Comparison of ENCODE assay signal across 10 cellular contexts in genomic region chr12:88471641-88472040, GRCh38.
A peak's percentile ranks its signal among the peaks of the same experiment; 100 is the strongest.
DNase-seq lines count a peak whose midpoint lies in the region; ATAC-seq and TF ChIP-seq lines count a peak whose summit lies in the region.
"Had no signal": no experiment of that assay in that cellular context is flagged by ENCODE, and none has a peak within 500 bp of the region (broad histone marks: within the 10 kb centered on the region; RNA-seq: fewer than 3 reads in every experiment).

No MANE protein-coding gene starts in this region.

- H3K4me1 ChIP-seq in iPS-20b (ENCODE audit: insufficient read depth, low read length) = peaks cover 16% of the 10 kb centered on the region; the same call in 1 of the 2 replicates

- H3K27ac ChIP-seq in brain microvascular endothelial cell (no peak overlapping the region), iPS-20b (ENCODE audit: low read length) (no peak overlapping the region)

- peak overlapping the region; percentile 36; the same call in 1 of the 2 replicates for H3K9ac ChIP-seq in iPS-20b (ENCODE audit: low read depth, low read length)

- in situ Hi-C loops in brain microvascular endothelial cell (cut with HindIII; ENCODE audit: low pct_ligation_motif_present, low sequenced_read_pairs) = no loop called here

- peaks cover 15% of the 10 kb centered on the region for H3K9me3 ChIP-seq in iPS-20b (ENCODE audit: insufficient read depth, low read depth, low read length)

- peak; percentile 38 to 86 for ATAC-seq in left cardiac atrium

- no peaks in the 10 kb centered on the region for H3K4me1 Mint-ChIP-seq in activated naive CD8-positive, alpha-beta T cell treated with anti-CD3 and anti-CD28 coated beads for 36 hours

- TF ChIP-seq CTCF in brain microvascular endothelial cell (IDR thresholded peaks at IDR 0.05; ENCODE audit: low read depth, low read length, missing control alignments) = no peak

- H3K4me3 ChIP-seq in brain microvascular endothelial cell (ENCODE audit: low read depth, low read length) (no peak overlapping the region), iPS-20b (ENCODE audit: low read length) (peak overlapping the region; percentile 34; the same call in 1 of the 2 replicates)

- no peak overlapping the region for H3K27ac Mint-ChIP-seq in activated naive CD8-positive, alpha-beta T cell treated with anti-CD3 and anti-CD28 coated beads for 36 hours

- H3K9me3 Mint-ChIP-seq in activated naive CD8-positive, alpha-beta T cell treated with anti-CD3 and anti-CD28 coated beads for 36 hours = peaks cover 2% of the 10 kb centered on the region

- no peaks in the 10 kb centered on the region for H3K27me3 ChIP-seq in brain microvascular endothelial cell (replicated peaks)
- no peaks in the 10 kb centered on the region for H3K27me3 ChIP-seq in iPS-20b (ENCODE audit: insufficient read depth, low read length)

- DNase-seq in left cardiac atrium = peak; percentile 24
- no peak for DNase-seq in cardiac septum (ENCODE audit: low spot score)
- peak; percentile 48 for DNase-seq in brain microvascular endothelial cell
- DNase-seq in activated naive CD8-positive, alpha-beta T cell treated with anti-CD3 and anti-CD28 coated beads for 36 hours = no peak
- no peak for DNase-seq in NCI-H1105 (lab: John Stamatoyannopoulos, UW)
- no peak for DNase-seq in 8988T
- DNase-seq in stimulated activated CD4-positive, alpha-beta T cell treated with anti-CD3 and anti-CD28 coated beads, Interleukin-2, amount 100 ng/mL, for 48 hours = no peak
- DNase-seq: activated T-cell treated with anti-CD3 and anti-CD28 coated beads, Interleukin-2, amount 50 U/mL, for 1 hour; small intestine had no signal

- H3K36me3 ChIP-seq in brain microvascular endothelial cell (replicated peaks) = no peaks in the 10 kb centered on the region
- H3K36me3 ChIP-seq in iPS-20b (ENCODE audit: insufficient read depth, low read depth, low read length) = no peaks in the 10 kb centered on the region

- intact Hi-C loops in left cardiac atrium (cut with DNase I) = no loop called here
- intact Hi-C loops in cardiac septum (cut with DNase I) = no loop called here

- H3K27me3 Mint-ChIP-seq in activated naive CD8-positive, alpha-beta T cell treated with anti-CD3 and anti-CD28 coated beads for 36 hours = no peaks in the 10 kb centered on the region

- no peak overlapping the region for H3K4me3 Mint-ChIP-seq in activated naive CD8-positive, alpha-beta T cell treated with anti-CD3 and anti-CD28 coated beads for 36 hours

- H3K36me3 Mint-ChIP-seq in activated naive CD8-positive, alpha-beta T cell treated with anti-CD3 and anti-CD28 coated beads for 36 hours = no peaks in the 10 kb centered on the region

Comparison
In these comparisons a context has a peak if more than half of its experiments do, and no peak if none do; other contexts are left out.
1. DNase-seq: peak in left cardiac atrium (single experiment) and brain microvascular endothelial cell (single experiment); none in cardiac septum (single experiment), activated naive CD8-positive, alpha-beta T cell treated with anti-CD3 and anti-CD28 coated beads for 36 hours (single experiment), NCI-H1105 (single experiment), 8988T (single experiment) and stimulated activated CD4-positive, alpha-beta T cell treated with anti-CD3 and anti-CD28 coated beads, Interleukin-2, amount 100 ng/mL, for 48 hours (0 of 2).